8 cellular contexts compared by ENCODE assay signal in genomic region chr11:31813242-31813960, GRCh38. TPM values are rescaled to one million over a fixed set of nuclear protein-coding genes. Genes with fewer than 3 reads are reported as not detected.
A peak's percentile ranks its signal among the peaks of the same experiment; 100 is the strongest.
DNase-seq lines count a peak whose midpoint lies in the region; ATAC-seq and TF ChIP-seq lines count a peak whose summit lies in the region.

No MANE protein-coding gene starts in this region.

- H3K4me1 ChIP-seq in testis, result peaks cover 54% of the 10 kb centered on the region

- H3K9me3 ChIP-seq in testis, result no peaks in the 10 kb centered on the region

- no peak for TF ChIP-seq POLR2A in testis (IDR thresholded peaks at IDR 0.05)

- no peak for ATAC-seq in activated T-cell treated with anti-CD3 and anti-CD28 coated beads, Interleukin-2, amount 50 U/mL, for 72 hours (replicated peaks in 1 of 2)
- ATAC-seq in HG02852 (IDR thresholded peaks at IDR 0.05; ENCODE audit: unreplicated experiment) (no peak), GM19463 (IDR thresholded peaks at IDR 0.05; ENCODE audit: unreplicated experiment) (no peak)

- no peaks in the 10 kb centered on the region for H3K36me3 ChIP-seq in testis (ENCODE audit: low read depth, missing control alignments)

- H3K4me3 ChIP-seq in testis, result peak overlapping the region; percentile 19 to 40

- no peak overlapping the region for H3K4me3 Mint-ChIP-seq in activated CD4-positive, alpha-beta T cell treated with anti-CD3 and anti-CD28 coated beads, Interleukin-2, amount 10 ng/mL, durations not matched to agents 7 days and 5 days
- peak overlapping the region; percentile 78 to 90 for H3K4me3 Mint-ChIP-seq in activated T-cell treated with anti-CD3 and anti-CD28 coated beads, Interleukin-2, amount 50 U/mL, for 72 hours

- POLR2A ChIA-PET in activated CD4-positive, alpha-beta T cell treated with anti-CD3 and anti-CD28 coated beads, Interleukin-2, amount 10 ng/mL, durations not matched to agents 7 days and 5 days (lab: Charles Lee), result no interaction called here

- H3K27ac ChIP-seq in layer of hippocampus (ENCODE audit: low read depth, low read length) (peak overlapping the region; percentile 65), testis (no peak overlapping the region)

- peak overlapping the region; percentile 79 for H3K27ac Mint-ChIP-seq in activated CD4-positive, alpha-beta T cell treated with anti-CD3 and anti-CD28 coated beads, Interleukin-2, amount 10 ng/mL, durations not matched to agents 7 days and 5 days
- no peak overlapping the region for H3K27ac Mint-ChIP-seq in activated T-cell treated with anti-CD3 and anti-CD28 coated beads, Interleukin-2, amount 50 U/mL, for 72 hours

- no peak for TF ChIP-seq CTCF in testis (IDR thresholded peaks at IDR 0.05)

- no peak for DNase-seq in activated CD4-positive, alpha-beta T cell treated with anti-CD3 and anti-CD28 coated beads, Interleukin-2, amount 10 ng/mL, durations not matched to agents 7 days and 5 days
- no peak for DNase-seq in activated CD4-positive, alpha-beta T cell treated with anti-CD3 and anti-CD28 coated beads for 4 hours
- DNase-seq in activated T-cell treated with anti-CD3 and anti-CD28 coated beads, Interleukin-2, amount 50 U/mL, for 72 hours, result no peak
- DNase-seq in testis, result no peak
- DNase-seq in activated CD4-positive, CD25-positive, alpha-beta regulatory T cell (lab: John Stamatoyannopoulos, UW), result no peak

- intact Hi-C loops in testis (cut with DNase I; ENCODE audit: low total_unique reads), result no loop called here

- WGBS in testis, 2 donors, result 3 to 4% methylated on average over 30 to 31 of the region's 31 CpGs

- peaks cover 69% of the 10 kb centered on the region for H3K27me3 Mint-ChIP-seq in activated CD4-positive, alpha-beta T cell treated with anti-CD3 and anti-CD28 coated beads, Interleukin-2, amount 10 ng/mL, durations not matched to agents 7 days and 5 days
- peaks cover 64% of the 10 kb centered on the region for H3K27me3 Mint-ChIP-seq in activated T-cell treated with anti-CD3 and anti-CD28 coated beads, Interleukin-2, amount 50 U/mL, for 72 hours (ENCODE audit: low read depth)

- H3K4me1 Mint-ChIP-seq in activated CD4-positive, alpha-beta T cell treated with anti-CD3 and anti-CD28 coated beads, Interleukin-2, amount 10 ng/mL, durations not matched to agents 7 days and 5 days, result peaks cover 29% of the 10 kb centered on the region
- peaks cover 55% of the 10 kb centered on the region for H3K4me1 Mint-ChIP-seq in activated T-cell treated with anti-CD3 and anti-CD28 coated beads, Interleukin-2, amount 50 U/mL, for 72 hours (ENCODE audit: low read depth)

- peaks cover 3% of the 10 kb centered on the region for H3K36me3 Mint-ChIP-seq in activated CD4-positive, alpha-beta T cell treated with anti-CD3 and anti-CD28 coated beads, Interleukin-2, amount 10 ng/mL, durations not matched to agents 7 days and 5 days (ENCODE audit: low read depth)
- peaks cover 3 to 9% of the 10 kb centered on the region in 2 donors for H3K36me3 Mint-ChIP-seq in activated T-cell treated with anti-CD3 and anti-CD28 coated beads, Interleukin-2, amount 50 U/mL, for 72 hours (ENCODE audit: insufficient read depth in 2 of 2)

- CTCF ChIA-PET in activated CD4-positive, alpha-beta T cell treated with anti-CD3 and anti-CD28 coated beads, Interleukin-2, amount 10 ng/mL, durations not matched to agents 7 days and 5 days (lab: Charles Lee), result interaction anchor here (0.6 to 2.2 kb wide), 3 partner anchors 9 to 213 kb away, joined by 3 to 6 read pairs (median 4); no protein-coding TSS in a partner anchor

- peaks cover 42% of the 10 kb centered on the region for H3K27me3 ChIP-seq in layer of hippocampus (ENCODE audit: control insufficient read depth, insufficient read depth, low read length)
- peaks cover 5% of the 10 kb centered on the region for H3K27me3 ChIP-seq in testis

- no peaks in the 10 kb centered on the region for H3K9me3 Mint-ChIP-seq in activated CD4-positive, alpha-beta T cell treated with anti-CD3 and anti-CD28 coated beads, Interleukin-2, amount 10 ng/mL, durations not matched to agents 7 days and 5 days
- no peaks in the 10 kb centered on the region for H3K9me3 Mint-ChIP-seq in activated T-cell treated with anti-CD3 and anti-CD28 coated beads, Interleukin-2, amount 50 U/mL, for 72 hours

RNA-seq across cellular contexts. Expression of gene PAX6, which starts 2.3 kb away (rescaled TPM):
- total RNA-seq in activated CD4-positive, alpha-beta T cell treated with anti-CD3 and anti-CD28 coated beads, Interleukin-2, amount 10 ng/mL, durations not matched to agents 7 days and 5 days, result not detected
- total RNA-seq in activated T-cell treated with anti-CD3 and anti-CD28 coated beads, Interleukin-2, amount 50 U/mL, for 72 hours, result under 1 TPM; 0.46 to 0.76 TPM
- total RNA-seq in testis, result 1 to 10 TPM; 4.1 to 8.3 TPM
- polyA plus RNA-seq in testis (ENCODE audit: insufficient read depth, low read depth, low replicate concordance), result 3.1 TPM
